ENCODE assay signal across 1 cellular context in genomic region chr3:196632033-196632751, GRCh38.
TF ChIP-seq lines count a peak whose summit lies in the region.

No MANE protein-coding gene starts in this region.

TF ChIP-seq in K562, 482 proteins besides CTCF, POLR2A, EP300 and RAD21 (continued from another document and continues in another):
- TF ChIP-seq, protein P1, sequence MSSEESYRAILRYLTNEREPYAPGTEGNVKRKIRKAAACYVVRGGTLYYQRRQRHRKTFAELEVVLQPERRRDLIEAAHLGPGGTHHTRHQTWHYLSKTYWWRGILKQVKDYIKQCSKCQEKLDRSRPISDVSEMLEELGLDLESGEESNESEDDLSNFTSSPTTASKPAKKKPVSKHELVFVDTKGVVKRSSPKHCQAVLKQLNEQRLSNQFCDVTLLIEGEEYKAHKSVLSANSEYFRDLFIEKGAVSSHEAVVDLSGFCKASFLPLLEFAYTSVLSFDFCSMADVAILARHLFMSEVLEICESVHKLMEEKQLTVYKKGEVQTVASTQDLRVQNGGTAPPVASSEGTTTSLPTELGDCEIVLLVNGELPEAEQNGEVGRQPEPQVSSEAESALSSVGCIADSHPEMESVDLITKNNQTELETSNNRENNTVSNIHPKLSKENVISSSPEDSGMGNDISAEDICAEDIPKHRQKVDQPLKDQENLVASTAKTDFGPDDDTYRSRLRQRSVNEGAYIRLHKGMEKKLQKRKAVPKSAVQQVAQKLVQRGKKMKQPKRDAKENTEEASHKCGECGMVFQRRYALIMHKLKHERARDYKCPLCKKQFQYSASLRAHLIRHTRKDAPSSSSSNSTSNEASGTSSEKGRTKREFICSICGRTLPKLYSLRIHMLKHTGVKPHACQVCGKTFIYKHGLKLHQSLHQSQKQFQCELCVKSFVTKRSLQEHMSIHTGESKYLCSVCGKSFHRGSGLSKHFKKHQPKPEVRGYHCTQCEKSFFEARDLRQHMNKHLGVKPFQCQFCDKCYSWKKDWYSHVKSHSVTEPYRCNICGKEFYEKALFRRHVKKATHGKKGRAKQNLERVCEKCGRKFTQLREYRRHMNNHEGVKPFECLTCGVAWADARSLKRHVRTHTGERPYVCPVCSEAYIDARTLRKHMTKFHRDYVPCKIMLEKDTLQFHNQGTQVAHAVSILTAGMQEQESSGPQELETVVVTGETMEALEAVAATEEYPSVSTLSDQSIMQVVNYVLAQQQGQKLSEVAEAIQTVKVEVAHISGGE (CRISPR knock-in tag; IDR thresholded peaks at IDR 0.05) = peak in 1 of 3 experiments; percentile 82; a peak in 1 of 6 replicates
- TF ChIP-seq KAT7 (CRISPR knock-in tag; IDR thresholded peaks at IDR 0.05; ENCODE audit: borderline replicate concordance) (peak; percentile 80), ARID3A (IDR thresholded peaks at IDR 0.05; ENCODE audit: borderline replicate concordance, low read depth, low read length) (no peak), CEBPG (CRISPR knock-in tag; IDR thresholded peaks at IDR 0.05) (no peak), CEBPG (tag; conservative IDR thresholded peaks at IDR 0.05 in 1 of 2, IDR thresholded peaks at IDR 0.05 in 1 of 2) (no peak), RBM15 (IDR thresholded peaks at IDR 0.05; ENCODE audit: insufficient read depth, low read length) (no peak), XRCC3 (IDR thresholded peaks at IDR 0.05) (no peak), OTX1 (CRISPR knock-in tag; IDR thresholded peaks at IDR 0.05) (no peak), E2F5 (CRISPR knock-in tag; IDR thresholded peaks at IDR 0.05) (0 out of 2 replicates have a peak, but pooled peaks have one; percentile 33), CREBBP (IDR thresholded peaks at IDR 0.05; ENCODE audit: low read depth, low read length) (no peak), ZNF408 (CRISPR knock-in tag; IDR thresholded peaks at IDR 0.05; ENCODE audit: low read depth) (no peak), NFIX (CRISPR knock-in tag; IDR thresholded peaks at IDR 0.05; ENCODE audit: low read depth) (no peak), ZNF143 (CRISPR knock-in tag; IDR thresholded peaks at IDR 0.05) (no peak), TAL1 (IDR thresholded peaks at IDR 0.05) (0 out of 2 replicates have a peak, but pooled peaks have one; percentile 31), ZNF507 (tag; conservative IDR thresholded peaks at IDR 0.05) (no peak), ZBTB1 (CRISPR knock-in tag; IDR thresholded peaks at IDR 0.05; ENCODE audit: borderline replicate concordance, low read depth) (peak; percentile 61; the same call in 1 of the 2 replicates), ELF1 (tag; IDR thresholded peaks at IDR 0.05) (peak; percentile 86), ZNF79 (CRISPR knock-in tag; IDR thresholded peaks at IDR 0.05; ENCODE audit: low read depth) (no peak), ZNF717 (CRISPR knock-in tag; IDR thresholded peaks at IDR 0.05) (0 out of 2 replicates have a peak, but pooled peaks have one; percentile 24), U2AF2 (optimal IDR thresholded peaks at IDR 0.05; ENCODE audit: low read depth, low read length) (no peak), ZNF740 (CRISPR knock-in tag; IDR thresholded peaks at IDR 0.05) (no peak), ZNF740 (tag; IDR thresholded peaks at IDR 0.05) (no peak), HSF4 (CRISPR knock-in tag; IDR thresholded peaks at IDR 0.05; ENCODE audit: borderline replicate concordance) (no peak), PHF20 (IDR thresholded peaks at IDR 0.05; ENCODE audit: partially characterized antibody) (peak; percentile 27), ELF4 (CRISPR knock-in tag; IDR thresholded peaks at IDR 0.05) (peak; percentile 50; the same call in 1 of the 2 replicates), ZKSCAN3 (CRISPR knock-in tag; IDR thresholded peaks at IDR 0.05) (no peak), JUNB (CRISPR knock-in tag; conservative IDR thresholded peaks at IDR 0.05) (no peak), CREB3 (tag; conservative IDR thresholded peaks at IDR 0.05; ENCODE audit: low read depth) (no peak), SREBF2 (CRISPR knock-in tag; IDR thresholded peaks at IDR 0.05) (no peak), ARID1B (IDR thresholded peaks at IDR 0.05) (peak; percentile 78), TBP (optimal IDR thresholded peaks at IDR 0.05; ENCODE audit: low read depth, low read length) (peak; percentile 75), HIVEP1 (CRISPR knock-in tag; IDR thresholded peaks at IDR 0.05) (no peak), SRSF1 (IDR thresholded peaks at IDR 0.05; ENCODE audit: low read depth, low read length) (no peak), MCM7 (IDR thresholded peaks at IDR 0.05) (no peak), TRIM28 (IDR thresholded peaks at IDR 0.05) (no peak), PBX2 (CRISPR knock-in tag; IDR thresholded peaks at IDR 0.05; ENCODE audit: low read depth) (no peak), PBX2 (tag; conservative IDR thresholded peaks at IDR 0.05; ENCODE audit: low read depth) (no peak), KLF1 (tag; IDR thresholded peaks at IDR 0.05) (peak; percentile 86)
- TF ChIP-seq, protein P2, sequence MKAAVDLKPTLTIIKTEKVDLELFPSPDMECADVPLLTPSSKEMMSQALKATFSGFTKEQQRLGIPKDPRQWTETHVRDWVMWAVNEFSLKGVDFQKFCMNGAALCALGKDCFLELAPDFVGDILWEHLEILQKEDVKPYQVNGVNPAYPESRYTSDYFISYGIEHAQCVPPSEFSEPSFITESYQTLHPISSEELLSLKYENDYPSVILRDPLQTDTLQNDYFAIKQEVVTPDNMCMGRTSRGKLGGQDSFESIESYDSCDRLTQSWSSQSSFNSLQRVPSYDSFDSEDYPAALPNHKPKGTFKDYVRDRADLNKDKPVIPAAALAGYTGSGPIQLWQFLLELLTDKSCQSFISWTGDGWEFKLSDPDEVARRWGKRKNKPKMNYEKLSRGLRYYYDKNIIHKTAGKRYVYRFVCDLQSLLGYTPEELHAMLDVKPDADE (conservative IDR thresholded peaks at IDR 0.05; ENCODE audit: control insufficient read depth, low read depth, low read length) = peak; percentile 76; the same call in 1 of the 2 replicates
- TF ChIP-seq, protein P3, sequence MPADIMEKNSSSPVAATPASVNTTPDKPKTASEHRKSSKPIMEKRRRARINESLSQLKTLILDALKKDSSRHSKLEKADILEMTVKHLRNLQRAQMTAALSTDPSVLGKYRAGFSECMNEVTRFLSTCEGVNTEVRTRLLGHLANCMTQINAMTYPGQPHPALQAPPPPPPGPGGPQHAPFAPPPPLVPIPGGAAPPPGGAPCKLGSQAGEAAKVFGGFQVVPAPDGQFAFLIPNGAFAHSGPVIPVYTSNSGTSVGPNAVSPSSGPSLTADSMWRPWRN (IDR thresholded peaks at IDR 0.05; ENCODE audit: low read depth) = peak; percentile 48; the same call in 1 of the 2 replicates
- TF ChIP-seq, protein P4, sequence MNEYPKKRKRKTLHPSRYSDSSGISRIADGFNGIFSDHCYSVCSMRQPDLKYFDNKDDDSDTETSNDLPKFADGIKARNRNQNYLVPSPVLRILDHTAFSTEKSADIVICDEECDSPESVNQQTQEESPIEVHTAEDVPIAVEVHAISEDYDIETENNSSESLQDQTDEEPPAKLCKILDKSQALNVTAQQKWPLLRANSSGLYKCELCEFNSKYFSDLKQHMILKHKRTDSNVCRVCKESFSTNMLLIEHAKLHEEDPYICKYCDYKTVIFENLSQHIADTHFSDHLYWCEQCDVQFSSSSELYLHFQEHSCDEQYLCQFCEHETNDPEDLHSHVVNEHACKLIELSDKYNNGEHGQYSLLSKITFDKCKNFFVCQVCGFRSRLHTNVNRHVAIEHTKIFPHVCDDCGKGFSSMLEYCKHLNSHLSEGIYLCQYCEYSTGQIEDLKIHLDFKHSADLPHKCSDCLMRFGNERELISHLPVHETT (CRISPR knock-in tag; conservative IDR thresholded peaks at IDR 0.05 in 1 of 2, IDR thresholded peaks at IDR 0.05 in 1 of 2) = peak in 1 of 2 experiments; percentile 90; a peak in 2 of 4 replicates
- TF ChIP-seq, protein P5, sequence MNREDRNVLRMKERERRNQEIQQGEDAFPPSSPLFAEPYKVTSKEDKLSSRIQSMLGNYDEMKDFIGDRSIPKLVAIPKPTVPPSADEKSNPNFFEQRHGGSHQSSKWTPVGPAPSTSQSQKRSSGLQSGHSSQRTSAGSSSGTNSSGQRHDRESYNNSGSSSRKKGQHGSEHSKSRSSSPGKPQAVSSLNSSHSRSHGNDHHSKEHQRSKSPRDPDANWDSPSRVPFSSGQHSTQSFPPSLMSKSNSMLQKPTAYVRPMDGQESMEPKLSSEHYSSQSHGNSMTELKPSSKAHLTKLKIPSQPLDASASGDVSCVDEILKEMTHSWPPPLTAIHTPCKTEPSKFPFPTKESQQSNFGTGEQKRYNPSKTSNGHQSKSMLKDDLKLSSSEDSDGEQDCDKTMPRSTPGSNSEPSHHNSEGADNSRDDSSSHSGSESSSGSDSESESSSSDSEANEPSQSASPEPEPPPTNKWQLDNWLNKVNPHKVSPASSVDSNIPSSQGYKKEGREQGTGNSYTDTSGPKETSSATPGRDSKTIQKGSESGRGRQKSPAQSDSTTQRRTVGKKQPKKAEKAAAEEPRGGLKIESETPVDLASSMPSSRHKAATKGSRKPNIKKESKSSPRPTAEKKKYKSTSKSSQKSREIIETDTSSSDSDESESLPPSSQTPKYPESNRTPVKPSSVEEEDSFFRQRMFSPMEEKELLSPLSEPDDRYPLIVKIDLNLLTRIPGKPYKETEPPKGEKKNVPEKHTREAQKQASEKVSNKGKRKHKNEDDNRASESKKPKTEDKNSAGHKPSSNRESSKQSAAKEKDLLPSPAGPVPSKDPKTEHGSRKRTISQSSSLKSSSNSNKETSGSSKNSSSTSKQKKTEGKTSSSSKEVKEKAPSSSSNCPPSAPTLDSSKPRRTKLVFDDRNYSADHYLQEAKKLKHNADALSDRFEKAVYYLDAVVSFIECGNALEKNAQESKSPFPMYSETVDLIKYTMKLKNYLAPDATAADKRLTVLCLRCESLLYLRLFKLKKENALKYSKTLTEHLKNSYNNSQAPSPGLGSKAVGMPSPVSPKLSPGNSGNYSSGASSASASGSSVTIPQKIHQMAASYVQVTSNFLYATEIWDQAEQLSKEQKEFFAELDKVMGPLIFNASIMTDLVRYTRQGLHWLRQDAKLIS (CRISPR knock-in tag; IDR thresholded peaks at IDR 0.05) = 0 out of 2 replicates have a peak, but pooled peaks have one; percentile 70
